1 cellular context compared by ENCODE assay signal in genomic region chr19:42400404-42400803, GRCh38.
TF ChIP-seq lines count a peak whose summit lies in the region.

No MANE protein-coding gene starts in this region.

TF ChIP-seq in GM23338, 12 proteins besides CTCF, POLR2A, EP300 and RAD21 (continued from another document):
- TF ChIP-seq, protein P1, sequence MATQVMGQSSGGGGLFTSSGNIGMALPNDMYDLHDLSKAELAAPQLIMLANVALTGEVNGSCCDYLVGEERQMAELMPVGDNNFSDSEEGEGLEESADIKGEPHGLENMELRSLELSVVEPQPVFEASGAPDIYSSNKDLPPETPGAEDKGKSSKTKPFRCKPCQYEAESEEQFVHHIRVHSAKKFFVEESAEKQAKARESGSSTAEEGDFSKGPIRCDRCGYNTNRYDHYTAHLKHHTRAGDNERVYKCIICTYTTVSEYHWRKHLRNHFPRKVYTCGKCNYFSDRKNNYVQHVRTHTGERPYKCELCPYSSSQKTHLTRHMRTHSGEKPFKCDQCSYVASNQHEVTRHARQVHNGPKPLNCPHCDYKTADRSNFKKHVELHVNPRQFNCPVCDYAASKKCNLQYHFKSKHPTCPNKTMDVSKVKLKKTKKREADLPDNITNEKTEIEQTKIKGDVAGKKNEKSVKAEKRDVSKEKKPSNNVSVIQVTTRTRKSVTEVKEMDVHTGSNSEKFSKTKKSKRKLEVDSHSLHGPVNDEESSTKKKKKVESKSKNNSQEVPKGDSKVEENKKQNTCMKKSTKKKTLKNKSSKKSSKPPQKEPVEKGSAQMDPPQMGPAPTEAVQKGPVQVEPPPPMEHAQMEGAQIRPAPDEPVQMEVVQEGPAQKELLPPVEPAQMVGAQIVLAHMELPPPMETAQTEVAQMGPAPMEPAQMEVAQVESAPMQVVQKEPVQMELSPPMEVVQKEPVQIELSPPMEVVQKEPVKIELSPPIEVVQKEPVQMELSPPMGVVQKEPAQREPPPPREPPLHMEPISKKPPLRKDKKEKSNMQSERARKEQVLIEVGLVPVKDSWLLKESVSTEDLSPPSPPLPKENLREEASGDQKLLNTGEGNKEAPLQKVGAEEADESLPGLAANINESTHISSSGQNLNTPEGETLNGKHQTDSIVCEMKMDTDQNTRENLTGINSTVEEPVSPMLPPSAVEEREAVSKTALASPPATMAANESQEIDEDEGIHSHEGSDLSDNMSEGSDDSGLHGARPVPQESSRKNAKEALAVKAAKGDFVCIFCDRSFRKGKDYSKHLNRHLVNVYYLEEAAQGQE (IDR thresholded peaks at IDR 0.05; ENCODE audit: unreplicated experiment), result no peak
- TF ChIP-seq STAT1 (IDR thresholded peaks at IDR 0.05; ENCODE audit: unreplicated experiment) (no peak), ZNF331 (CRISPR knock-in tag; IDR thresholded peaks at IDR 0.05; ENCODE audit: low read depth) (no peak), POLR2AphosphoS5 (IDR thresholded peaks at IDR 0.05; ENCODE audit: low read depth) (no peak), JUNB (IDR thresholded peaks at IDR 0.05; ENCODE audit: unreplicated experiment) (no peak), CREB1 (CRISPR knock-in tag; IDR thresholded peaks at IDR 0.05; ENCODE audit: low read depth) (no peak), EZH2phosphoT487 (IDR thresholded peaks at IDR 0.05; ENCODE audit: unreplicated experiment) (no peak)
